Comparison of ENCODE assay signal across 29 cellular contexts in genomic region chr6:9566096-9566495, GRCh38.
"Had no signal": no experiment of that assay in that cellular context is flagged by ENCODE, and none has a peak within 500 bp of the region (broad histone marks: within the 10 kb centered on the region; RNA-seq: fewer than 3 reads in every experiment).

No MANE protein-coding gene starts in this region.

- H3K36me3 ChIP-seq: neural progenitor cell, ovary, right lobe of liver, sigmoid colon, stomach, thoracic aorta, thyroid gland, tibial nerve, upper lobe of left lung, vagina had no signal

- H3K4me2 ChIP-seq: neural progenitor cell had no signal

- H3K27me3 Mint-ChIP-seq: naive thymus-derived CD8-positive, alpha-beta T cell; natural killer cell treated with Interleukin-12 subunit alpha and Interleukin-12 subunit beta and Interleukin-15 and Interleukin-18, amount 100 ng/mL, for 72 hours; progenitor cell of endocrine pancreas; stimulated activated naive B cell treated with anti-CD40 and anti-IgM and Interleukin-4, amounts not matched to agents 10 μg/mL and 1 μg/mL and 100 μg/mL, for 72 hours; stimulated activated naive CD8-positive, alpha-beta T cell treated with anti-CD3 and anti-CD28 coated beads, Interleukin-15, Interleukin-2, amounts not matched to agents 100 ng/mL and 50 ng/mL, for 24 hours had no signal

- H3K9ac ChIP-seq: neural progenitor cell, parathyroid adenoma had no signal

- H3K4me1 Mint-ChIP-seq: naive thymus-derived CD8-positive, alpha-beta T cell; nephron progenitor cell; neural progenitor cell; stimulated activated effector memory CD8-positive, alpha-beta T cell treated with anti-CD3 and anti-CD28 coated beads, Interleukin-12 subunit alpha, Interleukin-12 subunit beta, amount 100 ng/mL, for 72 hours; stimulated activated naive B cell treated with anti-CD40 and anti-IgM and Interleukin-4, amounts not matched to agents 10 μg/mL and 1 μg/mL and 100 μg/mL, for 72 hours had no signal

- H3K36me3 Mint-ChIP-seq: naive thymus-derived CD8-positive, alpha-beta T cell; natural killer cell treated with Interleukin-12 subunit alpha and Interleukin-12 subunit beta and Interleukin-15 and Interleukin-18, amount 100 ng/mL, for 72 hours; neural progenitor cell; stimulated activated effector memory CD8-positive, alpha-beta T cell treated with anti-CD3 and anti-CD28 coated beads, Interleukin-12 subunit alpha, Interleukin-12 subunit beta, amount 100 ng/mL, for 72 hours; stimulated activated naive B cell treated with anti-CD40 and anti-IgM and Interleukin-4, amounts not matched to agents 10 μg/mL and 1 μg/mL and 100 μg/mL, for 72 hours had no signal

- H3K27me3 ChIP-seq: neural progenitor cell, ovary, right lobe of liver, sigmoid colon, stomach, thyroid gland, tibial nerve, upper lobe of left lung, vagina had no signal

- H2AFZ ChIP-seq: neural progenitor cell, parathyroid adenoma had no signal

- H3K4me3 Mint-ChIP-seq: naive thymus-derived CD8-positive, alpha-beta T cell; natural killer cell treated with Interleukin-12 subunit alpha and Interleukin-12 subunit beta and Interleukin-15 and Interleukin-18, amount 100 ng/mL, for 72 hours; nephron progenitor cell; neural progenitor cell; stimulated activated effector memory CD8-positive, alpha-beta T cell treated with anti-CD3 and anti-CD28 coated beads, Interleukin-12 subunit alpha, Interleukin-12 subunit beta, amount 100 ng/mL, for 72 hours; stimulated activated naive B cell treated with anti-CD40 and anti-IgM and Interleukin-4, amounts not matched to agents 10 μg/mL and 1 μg/mL and 100 μg/mL, for 72 hours; stimulated activated naive CD8-positive, alpha-beta T cell treated with anti-CD3 and anti-CD28 coated beads, Interleukin-15, Interleukin-2, amounts not matched to agents 100 ng/mL and 50 ng/mL, for 24 hours had no signal

- H3K9me3 ChIP-seq: ovary, psoas muscle, right lobe of liver, sigmoid colon, stomach, thoracic aorta, thyroid gland, tibial nerve, upper lobe of left lung, vagina had no signal

- H3K27ac Mint-ChIP-seq: naive thymus-derived CD8-positive, alpha-beta T cell; natural killer cell treated with Interleukin-12 subunit alpha and Interleukin-12 subunit beta and Interleukin-15 and Interleukin-18, amount 100 ng/mL, for 72 hours; nephron progenitor cell; neural progenitor cell; progenitor cell of endocrine pancreas; stimulated activated effector memory CD8-positive, alpha-beta T cell treated with anti-CD3 and anti-CD28 coated beads, Interleukin-12 subunit alpha, Interleukin-12 subunit beta, amount 100 ng/mL, for 72 hours; stimulated activated naive B cell treated with anti-CD40 and anti-IgM and Interleukin-4, amounts not matched to agents 10 μg/mL and 1 μg/mL and 100 μg/mL, for 72 hours; stimulated activated naive CD8-positive, alpha-beta T cell treated with anti-CD3 and anti-CD28 coated beads, Interleukin-15, Interleukin-2, amounts not matched to agents 100 ng/mL and 50 ng/mL, for 24 hours had no signal

- H3K9me3 Mint-ChIP-seq: nephron progenitor cell, neural progenitor cell had no signal

- H3K4me1 ChIP-seq: neural progenitor cell, parathyroid adenoma, psoas muscle, right lobe of liver, sigmoid colon, stomach, thyroid gland, tibial nerve, upper lobe of left lung, vagina had no signal

- DNase-seq: naive thymus-derived CD8-positive, alpha-beta T cell; nephron progenitor cell; occipital lobe; ovary; posterior cingulate gyrus; psoas muscle; right cardiac atrium; right lobe of liver; sigmoid colon; small intestine; stimulated activated CD4-positive, alpha-beta T cell treated with anti-CD3 and anti-CD28 coated beads, Interleukin-15, amount 100 ng/mL, for 24 hours; stimulated activated CD4-positive, alpha-beta T cell treated with anti-CD3 and anti-CD28 coated beads, Interleukin-2, amount 100 ng/mL, for 24 hours; stimulated activated CD4-positive, alpha-beta T cell treated with anti-CD3 and anti-CD28 coated beads, Interleukin-2, amount 100 ng/mL, for 48 hours; stimulated activated CD4-positive, alpha-beta T cell treated with anti-CD3 and anti-CD28 coated beads, Interleukin-4, amount 100 ng/mL, for 24 hours; stimulated activated naive B cell treated with anti-CD40 and anti-IgM and Interleukin-4, amounts not matched to agents 10 μg/mL and 1 μg/mL and 100 μg/mL, for 72 hours; stimulated activated naive CD4-positive, alpha-beta T cell treated with Interleukin-2 at 50 U/mL for 16 hours; stomach; thyroid gland; trophoblast cell; upper lobe of left lung had no signal

- H3K27ac ChIP-seq: neural progenitor cell, ovary, parathyroid adenoma, psoas muscle, right lobe of liver, sigmoid colon, stomach, thoracic aorta, thyroid gland, tibial nerve, upper lobe of left lung, vagina had no signal

- H3K4me3 ChIP-seq: neural progenitor cell, ovary, psoas muscle, right lobe of liver, sigmoid colon, stomach, thoracic aorta, thyroid gland, tibial nerve, upper lobe of left lung, vagina had no signal
